ENCODE assay signal across 23 cellular contexts in the genomic region with DNA sequence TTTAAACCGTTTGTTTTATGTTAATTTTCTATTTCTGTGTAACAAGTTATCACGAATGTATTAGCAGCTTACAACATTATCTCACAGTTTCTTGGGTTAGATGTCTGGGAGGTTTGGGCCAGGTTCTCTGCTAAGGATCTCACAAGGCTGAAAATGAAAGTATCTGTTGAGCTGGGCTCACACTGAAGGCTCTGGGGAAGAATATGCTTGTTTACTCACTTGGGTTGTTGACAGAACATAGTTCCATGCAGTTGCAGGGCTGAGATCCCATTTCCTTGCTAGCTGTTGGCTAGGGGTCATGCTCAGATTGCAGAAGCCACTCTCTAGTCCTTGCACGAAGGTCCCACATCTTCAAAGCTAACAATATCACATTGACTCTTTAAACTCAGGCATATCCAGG.
DNase-seq lines count a peak whose midpoint lies in the region; FAIRE-seq and TF ChIP-seq lines count a peak whose summit lies in the region.
"Had no signal": no experiment of that assay in that cellular context is flagged by ENCODE, and none has a peak within 500 bp of the region (broad histone marks: within the 10 kb centered on the region; RNA-seq: fewer than 3 reads in every experiment).

No MANE protein-coding gene starts in this region.

- no peaks in the 10 kb centered on the region for H3K23me2 ChIP-seq in H1 (ENCODE audit: low read depth, low read length)

- H3K9me3 Mint-ChIP-seq in nephron (no peaks in the 10 kb centered on the region), progenitor cell of endocrine pancreas (ENCODE audit: low read depth) (peaks cover 4% of the 10 kb centered on the region)

- H3K27me3 ChIP-seq in H1 (replicated peaks in 1 of 4; ENCODE audit: control insufficient read depth in 3 of 4, extremely low read depth in 1 of 4, insufficient read depth in 3 of 4, low read length in 3 of 4): no peaks in the 10 kb centered on the region
- H3K27me3 ChIP-seq: cardiac muscle cell, gastroesophageal sphincter, vagina had no signal

- H4K8ac ChIP-seq in H1 (ENCODE audit: extremely low read depth, insufficient read depth, low read length): no peak overlapping the region

- H3K79me1 ChIP-seq in H1 (ENCODE audit: low read depth, low read length): no peaks in the 10 kb centered on the region

- DNase-seq in AG20443 (ENCODE audit: low spot score): peak; percentile 31
- peak; percentile 34 for DNase-seq in LHCN-M2 (ENCODE audit: low read depth)
- no peak for DNase-seq in H1 (ENCODE audit: low read depth in 1 of 2, low spot score in 2 of 2)
- no peak for DNase-seq in HUDEP-2 (lab: John Stamatoyannopoulos, UW; ENCODE audit: unreplicated experiment in 76 of 76)
- no peak for DNase-seq in GM19238 (ENCODE audit: insufficient read length, low spot score)
- no peak for DNase-seq in progenitor cell of endocrine pancreas (ENCODE audit: low spot score, unreplicated experiment)
- no peak for DNase-seq in NCI-H748 treated with DMSO at 0.1 percent for 48 hours (lab: John Stamatoyannopoulos, UW)
- DNase-seq: activated CD4-positive, alpha-beta memory T cell treated with anti-CD3 and anti-CD28 coated beads, Interleukin-2, amount 10 ng/mL, durations not matched to agents 7 days and 5 days; activated gamma-delta T cell; activated T-cell treated with anti-CD3 and anti-CD28 coated beads for 4 hours; CD8-positive, alpha-beta T cell; DMS79 treated with DMSO at 0.1 percent for 48 hours; naive B cell; NCI-H1694 treated with DMSO at 0.1 percent for 48 hours; NCI-H2227 treated with DMSO at 0.1 percent for 48 hours; NK-92 treated with Interleukin-12 subunit alpha and Interleukin-12 subunit beta, amount 100 ng/mL, for 24 hours; substantia nigra had no signal

- no peak overlapping the region for H4K91ac ChIP-seq in H1 (replicated peaks; ENCODE audit: insufficient read length, low read length)

- no peak overlapping the region for H2BK20ac ChIP-seq in H1 (ENCODE audit: low read length)

- TF ChIP-seq POLR2A in H1 (IDR thresholded peaks at IDR 0.05; ENCODE audit: control extremely low read depth in 1 of 2, low read depth in 2 of 2, low read length in 2 of 2): no peak

- TF ChIP-seq EP300 in H1 (IDR thresholded peaks at IDR 0.05; ENCODE audit: borderline replicate concordance in 1 of 2, low read depth in 2 of 2, low read length in 2 of 2): no peak

- no peak overlapping the region for H3K14ac ChIP-seq in H1 (ENCODE audit: insufficient read length)

- H3K36me3 Mint-ChIP-seq in nephron (ENCODE audit: low read depth): no peaks in the 10 kb centered on the region
- H3K36me3 Mint-ChIP-seq in progenitor cell of endocrine pancreas (ENCODE audit: insufficient read depth): no peaks in the 10 kb centered on the region
- H3K36me3 Mint-ChIP-seq: CD8-positive, alpha-beta T cell; naive B cell; WTC11 had no signal

- POLR2A ChIA-PET in H1 (lab: Charles Lee; ENCODE audit: partially characterized antibody): no interaction called here

- H4K5ac ChIP-seq in H1 (ENCODE audit: insufficient read length, low read depth, low read length): no peak overlapping the region

- H3K27ac ChIP-seq in H1 (ENCODE audit: low read depth, low read length): no peak overlapping the region
- H3K27ac ChIP-seq: cardiac muscle cell, gastroesophageal sphincter, SK-N-MC, vagina had no signal

- no peak overlapping the region for H2AFZ ChIP-seq in H1 (ENCODE audit: low read length)

- no peak overlapping the region for H2BK15ac ChIP-seq in H1 (ENCODE audit: low read length)

- H3K4me3 ChIP-seq in H1 (ENCODE audit: extremely low read depth in 1 of 4, insufficient read depth in 2 of 4, low read depth in 3 of 4, low read length in 4 of 4): no peak overlapping the region
- H3K4me3 ChIP-seq: cardiac muscle cell, gastroesophageal sphincter, SK-N-MC, vagina had no signal

- H3K4me2 ChIP-seq in H1 (ENCODE audit: insufficient read depth in 1 of 2, low read depth in 2 of 2, low read length in 2 of 2): no peak overlapping the region

- no peak overlapping the region for H2AK5ac ChIP-seq in H1 (ENCODE audit: low read depth, low read length)

- no peaks in the 10 kb centered on the region for H3K36me3 ChIP-seq in H1 (ENCODE audit: control insufficient read depth in 2 of 4, insufficient read depth in 4 of 4, low read length in 3 of 4)
- H3K36me3 ChIP-seq: cardiac muscle cell, gastroesophageal sphincter, vagina had no signal

- H2BK120ac ChIP-seq in H1 (replicated peaks; ENCODE audit: low read depth, low read length): no peak overlapping the region

- H3K79me2 ChIP-seq in H1 (ENCODE audit: control insufficient read depth in 1 of 2, insufficient read depth in 2 of 2, low read length in 2 of 2): no peaks in the 10 kb centered on the region

- WGBS in H1 (ENCODE audit: extremely low coverage in 1 of 2, insufficient coverage in 1 of 2, insufficient read length in 1 of 2, insufficient replicate concordance in 2 of 2, low coverage in 1 of 2, low lambda C conversion rate in 2 of 2, missing lambda C conversion rate in 1 of 2), 2 experiments: 86% methylated on average over 3 of the region's 3 CpGs; no CpG with 5 or more reads in 1 of the 2 experiments

- TF ChIP-seq CTCF in H1 (IDR thresholded peaks at IDR 0.05; ENCODE audit: control extremely low read depth in 1 of 3, insufficient read depth in 1 of 3, low read depth in 1 of 3, low read length in 3 of 3): no peak
- TF ChIP-seq CTCF in nephron (IDR thresholded peaks at IDR 0.05; ENCODE audit: unreplicated experiment in 3 of 3): no peak
- no peak for TF ChIP-seq CTCF in progenitor cell of endocrine pancreas (IDR thresholded peaks at IDR 0.05; ENCODE audit: unreplicated experiment)

- no peaks in the 10 kb centered on the region for H3K9me3 ChIP-seq in H1 (ENCODE audit: insufficient read depth in 2 of 2, low read depth in 1 of 2, low read length in 1 of 2)
- H3K9me3 ChIP-seq: gastroesophageal sphincter, vagina had no signal

- no peaks in the 10 kb centered on the region for H4K20me1 ChIP-seq in H1 (replicated peaks in 1 of 2; ENCODE audit: control insufficient read depth in 1 of 2, insufficient read depth in 2 of 2, low read length in 2 of 2)

- no peak overlapping the region for H2BK12ac ChIP-seq in H1 (ENCODE audit: low read depth, low read length)

- no peak for TF ChIP-seq RAD21 in H1 (IDR thresholded peaks at IDR 0.05 in 1 of 2, conservative IDR thresholded peaks at IDR 0.05 in 1 of 2; ENCODE audit: low read depth in 2 of 2, low read length in 2 of 2)

- no peak overlapping the region for H3K18ac ChIP-seq in H1 (ENCODE audit: extremely low read depth, low read length)

- FAIRE-seq in H1 (lab: Jason Lieb, UNC): peak; percentile 19

- H3K56ac ChIP-seq in H1 (replicated peaks; ENCODE audit: insufficient read length, low read depth, low read length): no peak overlapping the region

- peak overlapping the region in 2 of 3 experiments; percentile 40 to 85 for H3K27ac Mint-ChIP-seq in nephron
- H3K27ac Mint-ChIP-seq in progenitor cell of endocrine pancreas: no peak overlapping the region
- H3K27ac Mint-ChIP-seq: activated CD4-positive, alpha-beta memory T cell treated with anti-CD3 and anti-CD28 coated beads, Interleukin-2, amount 10 ng/mL, durations not matched to agents 7 days and 5 days; CD8-positive, alpha-beta T cell; naive B cell; WTC11 had no signal

- no peak overlapping the region for H3K9ac ChIP-seq in H1 (replicated peaks in 1 of 4; ENCODE audit: extremely low read depth in 1 of 4, low read depth in 3 of 4, low read length in 3 of 4)

- no peak overlapping the region for H3K23ac ChIP-seq in H1 (ENCODE audit: insufficient read length)

- H2BK5ac ChIP-seq in H1 (ENCODE audit: low read depth, low read length): no peak overlapping the region

- no peaks in the 10 kb centered on the region for H3K4me1 ChIP-seq in H1 (replicated peaks in 1 of 4; ENCODE audit: control insufficient read depth in 3 of 4, insufficient read depth in 4 of 4, low read length in 3 of 4)
- H3K4me1 ChIP-seq: gastroesophageal sphincter, vagina had no signal

- CTCF ChIA-PET in H1 (lab: Charles Lee; ENCODE audit: partially characterized antibody): no interaction called here

- H3K27me3 Mint-ChIP-seq in nephron (ENCODE audit: low read depth): no peaks in the 10 kb centered on the region
- H3K27me3 Mint-ChIP-seq in progenitor cell of endocrine pancreas: no peaks in the 10 kb centered on the region
- H3K27me3 Mint-ChIP-seq: activated CD4-positive, alpha-beta memory T cell treated with anti-CD3 and anti-CD28 coated beads, Interleukin-2, amount 10 ng/mL, durations not matched to agents 7 days and 5 days; naive B cell had no signal

- H3K4me3 Mint-ChIP-seq in nephron (no peak overlapping the region), progenitor cell of endocrine pancreas (ENCODE audit: low read depth) (no peak overlapping the region)
- H3K4me3 Mint-ChIP-seq: activated CD4-positive, alpha-beta memory T cell treated with anti-CD3 and anti-CD28 coated beads, Interleukin-2, amount 10 ng/mL, durations not matched to agents 7 days and 5 days; CD8-positive, alpha-beta T cell; naive B cell; WTC11 had no signal

- H3K4ac ChIP-seq in H1 (replicated peaks; ENCODE audit: insufficient read length, low read depth, low read length): no peak overlapping the region

- H3K4me1 Mint-ChIP-seq in nephron (no peaks in the 10 kb centered on the region), progenitor cell of endocrine pancreas (ENCODE audit: low read depth) (no peaks in the 10 kb centered on the region)
- H3K4me1 Mint-ChIP-seq: activated CD4-positive, alpha-beta memory T cell treated with anti-CD3 and anti-CD28 coated beads, Interleukin-2, amount 10 ng/mL, durations not matched to agents 7 days and 5 days; naive B cell; WTC11 had no signal

TF ChIP-seq in H1, 55 proteins besides CTCF, POLR2A, EP300 and RAD21:
- TF ChIP-seq TAF1 (IDR thresholded peaks at IDR 0.05; ENCODE audit: low read depth, low read length): no peak
- TF ChIP-seq, protein P1, sequence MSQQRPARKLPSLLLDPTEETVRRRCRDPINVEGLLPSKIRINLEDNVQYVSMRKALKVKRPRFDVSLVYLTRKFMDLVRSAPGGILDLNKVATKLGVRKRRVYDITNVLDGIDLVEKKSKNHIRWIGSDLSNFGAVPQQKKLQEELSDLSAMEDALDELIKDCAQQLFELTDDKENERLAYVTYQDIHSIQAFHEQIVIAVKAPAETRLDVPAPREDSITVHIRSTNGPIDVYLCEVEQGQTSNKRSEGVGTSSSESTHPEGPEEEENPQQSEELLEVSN (IDR thresholded peaks at IDR 0.05): no peak
- no peak for TF ChIP-seq RNF2 (IDR thresholded peaks at IDR 0.05; ENCODE audit: borderline replicate concordance, low read depth, low read length, missing control alignments, poor library complexity, severe bottlenecking)
- TF ChIP-seq BRCA1 (IDR thresholded peaks at IDR 0.05; ENCODE audit: low read depth, low read length): no peak
- no peak for TF ChIP-seq RBBP5 (IDR thresholded peaks at IDR 0.05; ENCODE audit: borderline replicate concordance, low read depth, low read length)
- TF ChIP-seq TCF12 (IDR thresholded peaks at IDR 0.05; ENCODE audit: low read depth, low read length): no peak
- TF ChIP-seq YY1 (IDR thresholded peaks at IDR 0.05; ENCODE audit: low read depth, low read length): no peak
- TF ChIP-seq TBP (IDR thresholded peaks at IDR 0.05; ENCODE audit: low read depth, low read length): no peak
- no peak for TF ChIP-seq KDM4A (IDR thresholded peaks at IDR 0.05; ENCODE audit: low read depth, low read length, severe bottlenecking)

Comparison
In these comparisons a context has a peak if more than half of its experiments do, and no peak if none do; other contexts are left out.
1. DNase-seq: peak in AG20443 (single experiment) and LHCN-M2 (single experiment); none in H1 (0 of 2), HUDEP-2 (0 of 76), GM19238 (single experiment), progenitor cell of endocrine pancreas (single experiment) and NCI-H748 treated with DMSO at 0.1 percent for 48 hours (single experiment).